In genomic region chr3:136752327-136753111, GRCh38 we compare ENCODE assay signal across 1 cellular context.
TF ChIP-seq lines count a peak whose summit lies in the region.

TSS of gene STAG1 (minus strand) at chr3:136752378. CDS start at chr3:136630898, 121,480 bp downstream.

TF ChIP-seq in HepG2, 621 proteins besides CTCF, POLR2A, EP300 and RAD21 (continued from another document and continues in another):
- TF ChIP-seq RXRA (CRISPR knock-in tag; IDR thresholded peaks at IDR 0.05), result peak; percentile 67; the same call in 1 of the 2 replicates
- no peak for TF ChIP-seq GABPA (IDR thresholded peaks at IDR 0.05; ENCODE audit: low read depth, low read length)
- no peak; the same call in 1 of the 2 replicates for TF ChIP-seq GABPA (CRISPR knock-in tag; IDR thresholded peaks at IDR 0.05; ENCODE audit: low read depth)
- TF ChIP-seq CERS6 (CRISPR knock-in tag; IDR thresholded peaks at IDR 0.05), result no peak
- no peak for TF ChIP-seq PAWR (CRISPR knock-in tag; IDR thresholded peaks at IDR 0.05; ENCODE audit: borderline replicate concordance)
- TF ChIP-seq ZNF883 (CRISPR knock-in tag; IDR thresholded peaks at IDR 0.05; ENCODE audit: not compliant biosample characterization), result peak; percentile 87
- no peak for TF ChIP-seq U2AF2 (IDR thresholded peaks at IDR 0.05; ENCODE audit: low read depth, low read length)
- no peak for TF ChIP-seq ZNF597 (CRISPR knock-in tag; IDR thresholded peaks at IDR 0.05)
- TF ChIP-seq ATF7 (IDR thresholded peaks at IDR 0.05), result no peak
- no peak; the same call in 1 of the 2 replicates for TF ChIP-seq ATF7 (CRISPR knock-in tag; IDR thresholded peaks at IDR 0.05)
- no peak for TF ChIP-seq CSRNP2 (CRISPR knock-in tag; conservative IDR thresholded peaks at IDR 0.05; ENCODE audit: low read depth)
- TF ChIP-seq GATA4 (IDR thresholded peaks at IDR 0.05; ENCODE audit: borderline replicate concordance, low read depth), result no peak; the same call in 1 of the 2 replicates
- TF ChIP-seq ZNF776 (CRISPR knock-in tag; IDR thresholded peaks at IDR 0.05), result peak; percentile 86; the same call in 1 of the 2 replicates
- TF ChIP-seq ZBTB1 (CRISPR knock-in tag; IDR thresholded peaks at IDR 0.05; ENCODE audit: borderline replicate concordance), result no peak
- TF ChIP-seq ZBTB33 (CRISPR knock-in tag; IDR thresholded peaks at IDR 0.05), result peak; percentile 81
- TF ChIP-seq ZNF276 (CRISPR knock-in tag; IDR thresholded peaks at IDR 0.05; ENCODE audit: low read depth), result no peak
- TF ChIP-seq JUND (CRISPR knock-in tag; IDR thresholded peaks at IDR 0.05), result no peak
- peak; percentile 90 for TF ChIP-seq ARNTL (CRISPR knock-in tag; IDR thresholded peaks at IDR 0.05)
- peak; percentile 63 for TF ChIP-seq GFI1 (CRISPR knock-in tag; IDR thresholded peaks at IDR 0.05; ENCODE audit: borderline replicate concordance)
- TF ChIP-seq ZNF768 (CRISPR knock-in tag; IDR thresholded peaks at IDR 0.05), result peak; percentile 39
- TF ChIP-seq ZNF414 (CRISPR knock-in tag; IDR thresholded peaks at IDR 0.05), result no peak
- TF ChIP-seq HNF1B (CRISPR knock-in tag; IDR thresholded peaks at IDR 0.05), result peak; percentile 82
- no peak for TF ChIP-seq SNRNP70 (IDR thresholded peaks at IDR 0.05; ENCODE audit: low read depth, low read length)
- peak; percentile 82; the same call in 1 of the 2 replicates for TF ChIP-seq THAP9 (CRISPR knock-in tag; IDR thresholded peaks at IDR 0.05; ENCODE audit: borderline replicate concordance)
- 0 out of 2 replicates have a peak, but pooled peaks have one; percentile 14 for TF ChIP-seq ZFP1 (CRISPR knock-in tag; IDR thresholded peaks at IDR 0.05)
- TF ChIP-seq ZNF552 (CRISPR knock-in tag; IDR thresholded peaks at IDR 0.05; ENCODE audit: borderline replicate concordance), result peak; percentile 59; the same call in 1 of the 2 replicates
- TF ChIP-seq ZNF256 (CRISPR knock-in tag; conservative IDR thresholded peaks at IDR 0.05), result peak; percentile 36; the same call in 1 of the 2 replicates
- peak; percentile 63 for TF ChIP-seq ZNF639 (CRISPR knock-in tag; conservative IDR thresholded peaks at IDR 0.05)
- peak; percentile 75 for TF ChIP-seq ZHX1 (CRISPR knock-in tag; IDR thresholded peaks at IDR 0.05; ENCODE audit: low read depth)
- TF ChIP-seq PAF1 (CRISPR knock-in tag; IDR thresholded peaks at IDR 0.05), result no peak
- TF ChIP-seq NPAS2 (CRISPR knock-in tag; IDR thresholded peaks at IDR 0.05; ENCODE audit: borderline replicate concordance), result no peak
- TF ChIP-seq ZSCAN20 (CRISPR knock-in tag; IDR thresholded peaks at IDR 0.05; ENCODE audit: borderline replicate concordance), result peak; percentile 39; the same call in 1 of the 2 replicates
- 0 out of 2 replicates have a peak, but pooled peaks have one; percentile 75 for TF ChIP-seq ZNF850 (CRISPR knock-in tag; conservative IDR thresholded peaks at IDR 0.05)
- no peak for TF ChIP-seq HOXD1 (CRISPR knock-in tag; IDR thresholded peaks at IDR 0.05)
- no peak for TF ChIP-seq KAT2B (IDR thresholded peaks at IDR 0.05; ENCODE audit: borderline replicate concordance, low read depth, low read length)
- TF ChIP-seq SMAD1 (CRISPR knock-in tag; IDR thresholded peaks at IDR 0.05; ENCODE audit: borderline replicate concordance, low read depth), result peak; percentile 79; the same call in 1 of the 2 replicates
- no peak for TF ChIP-seq MTF2 (CRISPR knock-in tag; IDR thresholded peaks at IDR 0.05; ENCODE audit: borderline replicate concordance)
- TF ChIP-seq NFE2 (CRISPR knock-in tag; IDR thresholded peaks at IDR 0.05), result no peak
- peak; percentile 71 for TF ChIP-seq ELF1 (CRISPR knock-in tag; IDR thresholded peaks at IDR 0.05)
- TF ChIP-seq ZNF367 (CRISPR knock-in tag; IDR thresholded peaks at IDR 0.05; ENCODE audit: borderline replicate concordance), result no peak
- no peak for TF ChIP-seq ZMAT5 (CRISPR knock-in tag; IDR thresholded peaks at IDR 0.05; ENCODE audit: borderline replicate concordance, low read depth)
- TF ChIP-seq HOMEZ (CRISPR knock-in tag; IDR thresholded peaks at IDR 0.05; ENCODE audit: low read depth), result peak; percentile 85; the same call in 1 of the 2 replicates
